Comparison of ENCODE assay signal across 22 cellular contexts in genomic region chr2:240129311-240129710, GRCh38. TPM values are rescaled to one million over a fixed set of nuclear protein-coding genes. Genes with fewer than 3 reads are reported as not detected.
DNase-seq lines count a peak whose midpoint lies in the region; ATAC-seq and TF ChIP-seq lines count a peak whose summit lies in the region.
"Had no signal": no experiment of that assay in that cellular context is flagged by ENCODE, and none has a peak within 500 bp of the region (broad histone marks: within the 10 kb centered on the region; RNA-seq: fewer than 3 reads in every experiment).

No MANE protein-coding gene starts in this region.

- no peak overlapping the region for H3K27ac Mint-ChIP-seq in activated CD8-positive, alpha-beta memory T cell treated with anti-CD3 and anti-CD28 coated beads, Interleukin-2, amount 10 ng/mL, durations not matched to agents 7 days and 5 days
- H3K27ac Mint-ChIP-seq in CD4-positive, alpha-beta T cell = no peak overlapping the region
- H3K27ac Mint-ChIP-seq: B cell; CD4-positive, CD25-positive, alpha-beta regulatory T cell had no signal

- no peak overlapping the region for H3K4me3 ChIP-seq in tibial artery
- H3K4me3 ChIP-seq: HAP-1 had no signal

- intact Hi-C loops in tibial artery (cut with DNase I; ENCODE audit: low total_unique reads) = loop anchor here (5.0 kb wide), 1 partner anchor 1427 kb away; no protein-coding TSS in a partner anchor
- intact Hi-C loops in CD4-positive, alpha-beta T cell (cut with DNase I, micrococcal nuclease) = no loop called here

- H3K27me3 Mint-ChIP-seq in activated CD8-positive, alpha-beta memory T cell treated with anti-CD3 and anti-CD28 coated beads, Interleukin-2, amount 10 ng/mL, durations not matched to agents 7 days and 5 days = no peaks in the 10 kb centered on the region
- H3K27me3 Mint-ChIP-seq in CD4-positive, alpha-beta T cell = no peaks in the 10 kb centered on the region
- H3K27me3 Mint-ChIP-seq: B cell; CD4-positive, CD25-positive, alpha-beta regulatory T cell had no signal

- H3K4me1 Mint-ChIP-seq in activated CD8-positive, alpha-beta memory T cell treated with anti-CD3 and anti-CD28 coated beads, Interleukin-2, amount 10 ng/mL, durations not matched to agents 7 days and 5 days = peaks cover 6% of the 10 kb centered on the region
- H3K4me1 Mint-ChIP-seq in CD4-positive, alpha-beta T cell (ENCODE audit: low read depth) = peaks cover 5% of the 10 kb centered on the region

- no peaks in the 10 kb centered on the region for H3K27me3 ChIP-seq in tibial artery
- H3K27me3 ChIP-seq in CD4-positive, alpha-beta T cell (ENCODE audit: control insufficient read depth, insufficient read depth, low read length) = no peaks in the 10 kb centered on the region

- H3K27ac ChIP-seq in RWPE1 (peak overlapping the region; percentile 12; the same call in 1 of the 2 replicates), tibial artery (no peak overlapping the region)
- H3K27ac ChIP-seq in CD4-positive, alpha-beta T cell (ENCODE audit: low read depth, low read length) = no peak overlapping the region
- H3K27ac ChIP-seq: HL-60 had no signal

- peaks cover 13% of the 10 kb centered on the region for H3K36me3 Mint-ChIP-seq in activated CD8-positive, alpha-beta memory T cell treated with anti-CD3 and anti-CD28 coated beads, Interleukin-2, amount 10 ng/mL, durations not matched to agents 7 days and 5 days
- H3K36me3 Mint-ChIP-seq in CD4-positive, alpha-beta T cell (ENCODE audit: low read depth) = peaks cover 78% of the 10 kb centered on the region

- no peak for TF ChIP-seq CTCF in RWPE1 (conservative IDR thresholded peaks at IDR 0.05; ENCODE audit: low read depth)
- TF ChIP-seq CTCF in tibial artery (IDR thresholded peaks at IDR 0.05) = no peak
- TF ChIP-seq CTCF in CD4-positive, alpha-beta T cell (IDR thresholded peaks at IDR 0.05) = no peak

- no peak overlapping the region for H3K4me3 Mint-ChIP-seq in activated CD8-positive, alpha-beta memory T cell treated with anti-CD3 and anti-CD28 coated beads, Interleukin-2, amount 10 ng/mL, durations not matched to agents 7 days and 5 days
- no peak overlapping the region for H3K4me3 Mint-ChIP-seq in CD4-positive, alpha-beta T cell
- H3K4me3 Mint-ChIP-seq: B cell; CD4-positive, CD25-positive, alpha-beta regulatory T cell had no signal

- DNase-seq in activated CD8-positive, alpha-beta memory T cell treated with anti-CD3 and anti-CD28 coated beads for 24 hours = peak; percentile 40
- DNase-seq in activated CD8-positive, alpha-beta memory T cell treated with anti-CD3 and anti-CD28 coated beads, Interleukin-2, amount 10 ng/mL, durations not matched to agents 7 days and 5 days = no peak
- DNase-seq in RWPE1 (ENCODE audit: low spot score) = no peak
- peak; percentile 55 for DNase-seq in mesenteric fat pad (ENCODE audit: low spot score)
- peak; percentile 3 to 39 for DNase-seq in tibial artery
- no peak for DNase-seq in NCI-H2107 (lab: John Stamatoyannopoulos, UW)
- no peak for DNase-seq in CD4-positive, alpha-beta T cell
- DNase-seq: Caco-2; CD4-positive, CD25-positive, alpha-beta regulatory T cell; DMS153; GDM1; NCI-H1417 treated with DMSO at 0.1 percent for 48 hours; NCI-H187 treated with DMSO at 0.1 percent for 48 hours; NCI-H226; NCI-H524 treated with DMSO at 0.1 percent for 48 hours; PC-3 had no signal

- no peaks in the 10 kb centered on the region for H3K9me3 Mint-ChIP-seq in activated CD8-positive, alpha-beta memory T cell treated with anti-CD3 and anti-CD28 coated beads, Interleukin-2, amount 10 ng/mL, durations not matched to agents 7 days and 5 days (ENCODE audit: low read depth)
- H3K9me3 Mint-ChIP-seq in CD4-positive, alpha-beta T cell = peaks cover 4% of the 10 kb centered on the region

- peaks cover 0 to 11% (median 5%) of the 10 kb centered on the region in 3 donors for H3K9me3 ChIP-seq in tibial artery
- no peaks in the 10 kb centered on the region for H3K9me3 ChIP-seq in CD4-positive, alpha-beta T cell (ENCODE audit: control insufficient read depth, low read length)
- H3K9me3 ChIP-seq: Caco-2, HAP-1 had no signal

- CTCF ChIA-PET in activated CD8-positive, alpha-beta memory T cell treated with anti-CD3 and anti-CD28 coated beads, Interleukin-2, amount 10 ng/mL, durations not matched to agents 7 days and 5 days (lab: Charles Lee) = interaction anchor here (1.2 kb wide), 1 partner anchor 68 kb away, joined by 3 read pairs; no protein-coding TSS in a partner anchor
- CTCF ChIA-PET in RWPE1 (lab: Yijun Ruan, JAX) = interaction anchor here (0.6 kb wide), 1 partner anchor 385 kb away, joined by 3 read pairs; no protein-coding TSS in a partner anchor
- CTCF ChIA-PET in CD4-positive, alpha-beta T cell (lab: Charles Lee) = no interaction called here

- H3K4me1 ChIP-seq in tibial artery = peaks cover 0 to 3% (median 0%) of the 10 kb centered on the region in 4 donors
- H3K4me1 ChIP-seq: Caco-2, HAP-1 had no signal

- peaks cover 70 to 82% (median 81%) of the 10 kb centered on the region in 3 donors for H3K36me3 ChIP-seq in tibial artery

- ATAC-seq in activated CD8-positive, alpha-beta memory T cell treated with anti-CD3 and anti-CD28 coated beads, Interleukin-2, amount 10 ng/mL, durations not matched to agents 7 days and 5 days = no peak
- no peak for ATAC-seq in CD4-positive, alpha-beta T cell (ENCODE audit: poor library complexity)
- ATAC-seq: PC-3 had no signal

- POLR2A ChIA-PET in RWPE1 (lab: Yijun Ruan, JAX; ENCODE audit: low non-redundant PET) = no interaction called here
- POLR2A ChIA-PET in CD4-positive, alpha-beta T cell (lab: Charles Lee) = no interaction called here

RNA-seq across cellular contexts. Expression of gene COPS9, which starts 6.8 kb away (rescaled TPM):
- 100 to 1,000 TPM in 1 of 2 experiments, 10 to 100 TPM in 1; 80.4 to 112 TPM for total RNA-seq in activated CD8-positive, alpha-beta memory T cell treated with anti-CD3 and anti-CD28 coated beads, Interleukin-2, amount 10 ng/mL, durations not matched to agents 7 days and 5 days
- 118 TPM for total RNA-seq in mesenteric fat pad
- total RNA-seq in CD4-positive, alpha-beta T cell = 10 to 100 TPM; 46.7 to 48.5 TPM

RNA-seq across cellular contexts. Expression of gene OTOS, which starts 11.1 kb away (rescaled TPM):
- total RNA-seq in activated CD8-positive, alpha-beta memory T cell treated with anti-CD3 and anti-CD28 coated beads, Interleukin-2, amount 10 ng/mL, durations not matched to agents 7 days and 5 days = not detected
- not detected for total RNA-seq in mesenteric fat pad
- not detected for total RNA-seq in CD4-positive, alpha-beta T cell
- total RNA-seq: A172; B cell; Caco-2; CD4-positive, CD25-positive, alpha-beta regulatory T cell; HT1080; M059J; PC-3 had no signal

Comparison
In these comparisons a context has a peak if more than half of its experiments do, and no peak if none do; other contexts are left out.
1. DNase-seq: peak in activated CD8-positive, alpha-beta memory T cell treated with anti-CD3 and anti-CD28 coated beads for 24 hours (single experiment), mesenteric fat pad (single experiment) and tibial artery (2 of 2); none in activated CD8-positive, alpha-beta memory T cell treated with anti-CD3 and anti-CD28 coated beads, Interleukin-2, amount 10 ng/mL, durations not matched to agents 7 days and 5 days (single experiment), RWPE1 (single experiment), NCI-H2107 (single experiment) and CD4-positive, alpha-beta T cell (0 of 10).